ENCODE assay signal across 1 cellular context in the genomic region with DNA sequence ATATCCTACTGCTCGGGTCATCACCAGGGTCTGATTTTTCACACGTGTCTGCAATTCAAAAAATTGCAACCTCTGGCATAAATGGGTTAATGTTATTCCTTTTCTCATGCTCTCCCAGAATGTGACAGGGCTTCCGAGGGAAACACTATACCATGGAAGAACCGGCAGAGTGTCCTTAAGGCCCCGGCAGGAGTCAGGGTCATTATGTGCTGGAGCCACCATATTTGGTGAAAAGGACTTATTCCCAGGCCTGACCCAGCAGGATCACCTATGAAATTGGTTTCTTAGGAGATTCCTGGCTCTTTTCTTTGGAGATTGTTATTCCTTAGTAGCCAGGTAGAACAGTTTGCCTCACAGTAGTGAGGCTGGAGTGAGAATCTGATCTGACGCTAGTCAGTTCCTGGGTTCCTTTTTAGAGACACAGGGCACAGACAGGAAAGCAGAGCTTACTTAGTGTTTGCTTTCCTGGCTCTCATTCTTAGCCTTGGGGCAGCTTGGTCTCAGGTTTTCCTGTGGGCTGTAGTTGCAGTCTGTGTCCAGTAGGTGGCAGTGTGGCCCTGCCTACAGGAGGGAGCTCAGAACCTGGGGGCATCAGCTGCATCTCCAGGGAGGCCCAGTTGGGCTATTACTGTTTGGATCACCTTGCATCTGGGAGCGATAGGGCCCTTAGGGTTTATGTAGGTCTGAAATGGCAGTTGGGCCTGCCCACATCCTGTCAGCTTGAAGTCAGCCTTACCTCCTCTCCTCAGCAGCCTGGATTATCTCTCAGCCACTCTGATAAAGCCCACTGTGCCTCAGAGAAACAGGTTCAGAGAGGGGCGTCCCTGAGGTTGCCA.
TF ChIP-seq lines count a peak whose summit lies in the region.

No MANE protein-coding gene starts in this region.

TF ChIP-seq in SK-N-SH, 30 proteins besides CTCF, POLR2A, EP300 and RAD21 (continued from another document):
- TF ChIP-seq EZH2phosphoT487 (IDR thresholded peaks at IDR 0.05; ENCODE audit: borderline replicate concordance, low read depth) = no peak
